ENCODE assay signal across 8 cellular contexts in genomic region chr5:168747987-168748777, GRCh38.
DNase-seq lines count a peak whose midpoint lies in the region; ATAC-seq, FAIRE-seq and TF ChIP-seq lines count a peak whose summit lies in the region.

No MANE protein-coding gene starts in this region.

- H3K27ac ChIP-seq in OCI-LY7 (ENCODE audit: low read depth, low read length, poor library complexity, severe bottlenecking) (no peak overlapping the region), K562 (ENCODE audit: extremely low read depth, low read depth, low read length) (no peak overlapping the region), left lung (no peak overlapping the region), thyroid gland (no peak overlapping the region)

- TF ChIP-seq CTCF in OCI-LY7 (conservative IDR thresholded peaks at IDR 0.05; ENCODE audit: low read length) (peak; percentile 82), K562 (IDR thresholded peaks at IDR 0.05 in 2 of 3, conservative IDR thresholded peaks at IDR 0.05 in 1 of 3; ENCODE audit: insufficient read depth in 2 of 3, low read depth in 1 of 3, low read length in 3 of 3) (peak; percentile 80 to 86 (median 81)), left lung (IDR thresholded peaks at IDR 0.05) (peak; percentile 42 to 56), thyroid gland (IDR thresholded peaks at IDR 0.05) (peak; percentile 15 to 66 (median 44))

- TF ChIP-seq EP300 in K562 (IDR thresholded peaks at IDR 0.05; ENCODE audit: low read length), result no peak

- H3K4me3 ChIP-seq in OCI-LY7 (ENCODE audit: low read depth, low read length, poor library complexity, severe bottlenecking) (no peak overlapping the region), K562 (no peak overlapping the region), left lung (no peak overlapping the region), thyroid gland (replicated peaks in 1 of 3) (no peak overlapping the region)

- no TSS peak for BruUV-seq in OCI-LY7 (replicated peaks; lab: Mats Ljungman, UMichigan)
- no TSS peak for BruUV-seq in K562 (replicated peaks; lab: Mats Ljungman, UMichigan)

- peak; percentile 84 to 86 for TF ChIP-seq RAD21 in K562 (CRISPR knock-in tag; conservative IDR thresholded peaks at IDR 0.05 in 1 of 2, IDR thresholded peaks at IDR 0.05 in 1 of 2)

- WGBS in K562 (ENCODE audit: insufficient coverage, low coverage, missing lambda C conversion rate), result 2% methylated on average over 19 of the region's 19 CpGs
- WGBS in thyroid gland, 2 donors, result 77 to 81% methylated on average over 17 to 19 of the region's 19 CpGs

- CTCF ChIA-PET in OCI-LY7 (lab: Charles Lee; ENCODE audit: unreplicated experiment) (interaction anchor here (1.1 kb wide), 1 partner anchor 9 kb away, joined by 5 read pairs; no protein-coding TSS in a partner anchor), K562 (lab: Yijun Ruan, JAX; ENCODE audit: low intra/inter-chr PET ratio) (no interaction called here)

- H2AFZ ChIP-seq in OCI-LY7 (ENCODE audit: low read length) (no peak overlapping the region), K562 (ENCODE audit: low read depth, low read length) (no peak overlapping the region)

- H3K9me3 ChIP-seq in OCI-LY7 (ENCODE audit: low read length), result no peaks in the 10 kb centered on the region
- no peaks in the 10 kb centered on the region for H3K9me3 ChIP-seq in K562 (replicated peaks; ENCODE audit: control insufficient read depth, insufficient read depth, low read depth, low read length)
- peaks cover 0 to 2% of the 10 kb centered on the region in 2 donors for H3K9me3 ChIP-seq in left lung
- no peaks in the 10 kb centered on the region for H3K9me3 ChIP-seq in thyroid gland

- intact Hi-C loops in OCI-LY7 (cut with micrococcal nuclease; ENCODE audit: unreplicated experiment), result no loop called here
- intact Hi-C loops in K562 (cut with micrococcal nuclease), result loop anchor here (1.0 kb wide), 1 partner anchor 126 kb away; no protein-coding TSS in a partner anchor
- intact Hi-C loops in left lung (cut with DNase I), result no loop called here
- intact Hi-C loops in thyroid gland (cut with DNase I), result loop anchor here (10.0 kb wide), 1 partner anchor 207 kb away; no protein-coding TSS in a partner anchor

- no peaks in the 10 kb centered on the region for H3K9me1 ChIP-seq in K562 (ENCODE audit: control insufficient read depth, insufficient read depth, low read length)

- H4K20me1 ChIP-seq in OCI-LY7 (ENCODE audit: insufficient read depth, low read length), result no peaks in the 10 kb centered on the region
- no peaks in the 10 kb centered on the region for H4K20me1 ChIP-seq in K562 (replicated peaks; ENCODE audit: control insufficient read depth, insufficient read depth, low read length)

- peak; percentile 82 for FAIRE-seq in K562 (lab: Jason Lieb, UNC)

- in situ Hi-C loops in K562 (cut with MboI), result no loop called here

- POLR2A ChIA-PET in OCI-LY7 (lab: Charles Lee), result no interaction called here
- POLR2A ChIA-PET in K562 (lab: Yijun Ruan, JAX), result interaction anchor here (0.7 kb wide), 1 partner anchor 15 kb away, joined by 3 read pairs; no protein-coding TSS in a partner anchor

- H3K79me2 ChIP-seq in OCI-LY7 (ENCODE audit: insufficient read depth, low read depth, low read length) (no peaks in the 10 kb centered on the region), K562 (ENCODE audit: control insufficient read depth, insufficient read depth, low read length) (no peaks in the 10 kb centered on the region)

- H3K9me2 ChIP-seq in OCI-LY7 (ENCODE audit: insufficient read depth, low read length), result no peaks in the 10 kb centered on the region

- H3K4me2 ChIP-seq in OCI-LY7 (ENCODE audit: low read length) (no peak overlapping the region), K562 (ENCODE audit: insufficient read depth, low read length) (no peak overlapping the region)

- ATAC-seq in HG03196 (IDR thresholded peaks at IDR 0.05; ENCODE audit: unreplicated experiment) (peak; percentile 77), K562 (peak; percentile 97), left lung (peak; percentile 74), GM18909 (IDR thresholded peaks at IDR 0.05; ENCODE audit: poor library complexity, unreplicated experiment) (no peak)

- peaks cover 3 to 19% of the 10 kb centered on the region in 2 experiments; a peak in 3 of 5 replicates for H3K27me3 ChIP-seq in K562 (ENCODE audit: control insufficient read depth in 2 of 2, insufficient read depth in 2 of 2, low read length in 2 of 2)
- H3K27me3 ChIP-seq in left lung, result peaks cover 0 to 10% of the 10 kb centered on the region in 2 donors
- H3K27me3 ChIP-seq in thyroid gland, result no peaks in the 10 kb centered on the region

- H3K4me1 ChIP-seq in OCI-LY7 (ENCODE audit: insufficient read depth, low read length, poor library complexity, severe bottlenecking) (no peaks in the 10 kb centered on the region), K562 (replicated peaks in 1 of 2; ENCODE audit: control insufficient read depth in 2 of 2, insufficient read depth in 2 of 2, low read length in 2 of 2) (0 out of 5 replicates have a peak, but pooled peaks cover 0 to 2% of the 10 kb centered on the region in 2 experiments), left lung (no peaks in the 10 kb centered on the region), thyroid gland (no peaks in the 10 kb centered on the region)

- H3K36me3 ChIP-seq in OCI-LY7 (ENCODE audit: insufficient read depth, low read length) (no peaks in the 10 kb centered on the region), K562 (ENCODE audit: control insufficient read depth, insufficient read depth, low read length) (no peaks in the 10 kb centered on the region), left lung (no peaks in the 10 kb centered on the region), thyroid gland (peaks cover 6 to 12% of the 10 kb centered on the region in 2 donors)

- DNase-seq in activated T-cell treated with anti-CD3 and anti-CD28 coated beads for 48 hours (ENCODE audit: low read depth) (peak; percentile 39), activated T-cell treated with anti-CD3 and anti-CD28 coated beads for 4 hours (no peak), OCI-LY7 (ENCODE audit: low spot score) (peak; percentile 52), K562 (ENCODE audit: extremely low read depth in 1 of 4, low spot score in 3 of 4) (peak; percentile 74 to 85 (median 78)), left lung (no peak), thyroid gland (peak; percentile 39 to 45)

- H3K9ac ChIP-seq in K562 (ENCODE audit: insufficient read depth in 1 of 2, low read depth in 2 of 2, low read length in 2 of 2), result no peak overlapping the region

- TF ChIP-seq POLR2A in K562 (conservative IDR thresholded peaks at IDR 0.05) (no peak), thyroid gland (IDR thresholded peaks at IDR 0.05) (no peak)

TF ChIP-seq in K562, 482 proteins besides CTCF, POLR2A, EP300 and RAD21 (continues in another document):
- TF ChIP-seq, protein P1, sequence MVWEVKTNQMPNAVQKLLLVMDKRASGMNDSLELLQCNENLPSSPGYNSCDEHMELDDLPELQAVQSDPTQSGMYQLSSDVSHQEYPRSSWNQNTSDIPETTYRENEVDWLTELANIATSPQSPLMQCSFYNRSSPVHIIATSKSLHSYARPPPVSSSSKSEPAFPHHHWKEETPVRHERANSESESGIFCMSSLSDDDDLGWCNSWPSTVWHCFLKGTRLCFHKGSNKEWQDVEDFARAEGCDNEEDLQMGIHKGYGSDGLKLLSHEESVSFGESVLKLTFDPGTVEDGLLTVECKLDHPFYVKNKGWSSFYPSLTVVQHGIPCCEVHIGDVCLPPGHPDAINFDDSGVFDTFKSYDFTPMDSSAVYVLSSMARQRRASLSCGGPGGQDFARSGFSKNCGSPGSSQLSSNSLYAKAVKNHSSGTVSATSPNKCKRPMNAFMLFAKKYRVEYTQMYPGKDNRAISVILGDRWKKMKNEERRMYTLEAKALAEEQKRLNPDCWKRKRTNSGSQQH (CRISPR knock-in tag; IDR thresholded peaks at IDR 0.05), result 0 out of 2 replicates have a peak, but pooled peaks have one; percentile 18
- 0 out of 4 replicates have a peak, but pooled peaks of 1 of the 2 experiments have one; percentile 10 for TF ChIP-seq RCOR1 (IDR thresholded peaks at IDR 0.05; ENCODE audit: borderline replicate concordance in 1 of 2, low read depth in 2 of 2, low read length in 2 of 2)
- TF ChIP-seq CHD4 (IDR thresholded peaks at IDR 0.05; ENCODE audit: insufficient read depth, insufficient replicate concordance, low read depth, low read length, poor library complexity, severe bottlenecking), result no peak
- TF ChIP-seq, protein P2, sequence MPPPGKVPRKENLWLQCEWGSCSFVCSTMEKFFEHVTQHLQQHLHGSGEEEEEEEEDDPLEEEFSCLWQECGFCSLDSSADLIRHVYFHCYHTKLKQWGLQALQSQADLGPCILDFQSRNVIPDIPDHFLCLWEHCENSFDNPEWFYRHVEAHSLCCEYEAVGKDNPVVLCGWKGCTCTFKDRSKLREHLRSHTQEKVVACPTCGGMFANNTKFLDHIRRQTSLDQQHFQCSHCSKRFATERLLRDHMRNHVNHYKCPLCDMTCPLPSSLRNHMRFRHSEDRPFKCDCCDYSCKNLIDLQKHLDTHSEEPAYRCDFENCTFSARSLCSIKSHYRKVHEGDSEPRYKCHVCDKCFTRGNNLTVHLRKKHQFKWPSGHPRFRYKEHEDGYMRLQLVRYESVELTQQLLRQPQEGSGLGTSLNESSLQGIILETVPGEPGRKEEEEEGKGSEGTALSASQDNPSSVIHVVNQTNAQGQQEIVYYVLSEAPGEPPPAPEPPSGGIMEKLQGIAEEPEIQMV (tag; conservative IDR thresholded peaks at IDR 0.05; ENCODE audit: low read depth), result no peak
- no peak for TF ChIP-seq MECOM (CRISPR knock-in tag; IDR thresholded peaks at IDR 0.05)
- TF ChIP-seq XRCC5 (IDR thresholded peaks at IDR 0.05; ENCODE audit: low read depth, low read length), result no peak
- peak; percentile 63 for TF ChIP-seq SMC3 (conservative IDR thresholded peaks at IDR 0.05; ENCODE audit: insufficient read depth, low read depth, low read length)
- no peak for TF ChIP-seq PRPF4 (IDR thresholded peaks at IDR 0.05; ENCODE audit: insufficient read depth, low read depth, low read length, poor library complexity, severe bottlenecking)
- TF ChIP-seq, protein P3, sequence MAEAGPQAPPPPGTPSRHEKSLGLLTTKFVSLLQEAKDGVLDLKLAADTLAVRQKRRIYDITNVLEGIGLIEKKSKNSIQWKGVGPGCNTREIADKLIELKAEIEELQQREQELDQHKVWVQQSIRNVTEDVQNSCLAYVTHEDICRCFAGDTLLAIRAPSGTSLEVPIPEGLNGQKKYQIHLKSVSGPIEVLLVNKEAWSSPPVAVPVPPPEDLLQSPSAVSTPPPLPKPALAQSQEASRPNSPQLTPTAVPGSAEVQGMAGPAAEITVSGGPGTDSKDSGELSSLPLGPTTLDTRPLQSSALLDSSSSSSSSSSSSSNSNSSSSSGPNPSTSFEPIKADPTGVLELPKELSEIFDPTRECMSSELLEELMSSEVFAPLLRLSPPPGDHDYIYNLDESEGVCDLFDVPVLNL (CRISPR knock-in tag; IDR thresholded peaks at IDR 0.05; ENCODE audit: low read depth), result no peak
- TF ChIP-seq KAT2B (IDR thresholded peaks at IDR 0.05; ENCODE audit: low read depth, low read length), result no peak
- TF ChIP-seq TEAD1 (CRISPR knock-in tag; IDR thresholded peaks at IDR 0.05), result no peak

Comparison
In these comparisons a context has a peak if more than half of its experiments do, and no peak if none do; other contexts are left out.
1. DNase-seq: peak in activated T-cell treated with anti-CD3 and anti-CD28 coated beads for 48 hours (single experiment), OCI-LY7 (single experiment), K562 (4 of 4) and thyroid gland (2 of 2); none in activated T-cell treated with anti-CD3 and anti-CD28 coated beads for 4 hours (single experiment) and left lung (0 of 2).
2. intact Hi-C loops: an anchor here in K562 (1.0 kb wide) and thyroid gland (10.0 kb wide); none called in OCI-LY7 and left lung.
3. Peak in every context shown above with its lines, with median percentiles within 50 percentile points of each other: CTCF ChIP-seq.